ENCODE assay signal across 37 cellular contexts in genomic region chr4:171016145-171016544, GRCh38.
"Had no signal": no experiment of that assay in that cellular context is flagged by ENCODE, and none has a peak within 500 bp of the region (broad histone marks: within the 10 kb centered on the region; RNA-seq: fewer than 3 reads in every experiment).

No MANE protein-coding gene starts in this region.

- H3K4me1 Mint-ChIP-seq: activated CD4-positive, alpha-beta memory T cell treated with anti-CD3 and anti-CD28 coated beads, Interleukin-2, amount 10 ng/mL, durations not matched to agents 7 days and 5 days; activated CD4-positive, alpha-beta T cell treated with anti-CD3 and anti-CD28 coated beads for 36 hours; activated CD4-positive, alpha-beta T cell treated with anti-CD3 and anti-CD28 coated beads, Interleukin-2, amount 10 ng/mL, durations not matched to agents 7 days and 5 days; activated CD8-positive, alpha-beta memory T cell treated with anti-CD3 and anti-CD28 coated beads, Interleukin-2, amount 10 ng/mL, durations not matched to agents 7 days and 5 days; activated naive CD4-positive, alpha-beta T cell treated with anti-CD3 and anti-CD28 coated beads, Interleukin-2, amount 10 ng/mL, durations not matched to agents 7 days and 5 days; activated naive CD4-positive, alpha-beta T cell treated with anti-CD3 and anti-CD28 coated beads, Interleukin-2, amount 50 U/mL, for 24 hours; activated naive CD8-positive, alpha-beta T cell treated with anti-CD3 and anti-CD28 coated beads, Interleukin-2, amount 10 ng/mL, durations not matched to agents 7 days and 5 days had no signal

- H3K4me1 ChIP-seq: adrenal gland, body of pancreas, breast epithelium had no signal

- H3K27ac ChIP-seq: adrenal gland, body of pancreas, brain microvascular endothelial cell, breast epithelium, VCaP had no signal

- H3K36me3 ChIP-seq: adrenal gland, brain microvascular endothelial cell had no signal

- H3K27ac Mint-ChIP-seq: activated CD4-positive, alpha-beta memory T cell treated with anti-CD3 and anti-CD28 coated beads, Interleukin-2, amount 10 ng/mL, durations not matched to agents 7 days and 5 days; activated CD4-positive, alpha-beta T cell treated with anti-CD3 and anti-CD28 coated beads for 36 hours; activated CD4-positive, alpha-beta T cell treated with anti-CD3 and anti-CD28 coated beads, Interleukin-2, amount 10 ng/mL, durations not matched to agents 7 days and 5 days; activated CD8-positive, alpha-beta memory T cell treated with anti-CD3 and anti-CD28 coated beads, Interleukin-2, amount 10 ng/mL, durations not matched to agents 7 days and 5 days; activated CD8-positive, alpha-beta T cell treated with anti-CD3 and anti-CD28 coated beads, Interleukin-2, amount 10 ng/mL, durations not matched to agents 7 days and 5 days; activated naive CD4-positive, alpha-beta T cell treated with anti-CD3 and anti-CD28 coated beads, Interleukin-2, amount 10 ng/mL, durations not matched to agents 7 days and 5 days; activated naive CD4-positive, alpha-beta T cell treated with anti-CD3 and anti-CD28 coated beads, Interleukin-2, amount 50 U/mL, for 24 hours; activated naive CD8-positive, alpha-beta T cell; activated naive CD8-positive, alpha-beta T cell treated with anti-CD3 and anti-CD28 coated beads, Interleukin-2, amount 10 ng/mL, durations not matched to agents 7 days and 5 days; activated T-cell treated with anti-CD3 and anti-CD28 coated beads, Interleukin-2, amount 50 U/mL, for 24 hours; activated T-helper 2 cell treated with anti-CD3 and anti-CD28 coated beads, Interferon-gamma antibody, Interleukin-2, Interleukin-4, amounts not matched to agents 10 μg/mL and 5 μg/mL and 100 μg/mL, durations not matched to agents 14 hours and 24 hours and 36 hours; T-helper 1 cell treated with Interleukin-12 subunit alpha and Interleukin-12 subunit beta and Interleukin-4 antibody, amounts not matched to agents 30 μg/mL and 1 μg/mL, for 36 hours; T-helper 2 cell treated with Interferon-gamma antibody and Interleukin-4, amounts not matched to agents 5 μg/mL and 100 μg/mL, for 36 hours had no signal

- H3K4me3 ChIP-seq: adrenal gland, body of pancreas, breast epithelium had no signal

- H3K36me3 Mint-ChIP-seq: activated CD8-positive, alpha-beta memory T cell treated with anti-CD3 and anti-CD28 coated beads, Interleukin-2, amount 10 ng/mL, durations not matched to agents 7 days and 5 days; activated naive CD4-positive, alpha-beta T cell treated with anti-CD3 and anti-CD28 coated beads, Interleukin-2, amount 10 ng/mL, durations not matched to agents 7 days and 5 days; activated naive CD4-positive, alpha-beta T cell treated with anti-CD3 and anti-CD28 coated beads, Interleukin-2, amount 50 U/mL, for 24 hours; activated naive CD8-positive, alpha-beta T cell; activated naive CD8-positive, alpha-beta T cell treated with anti-CD3 and anti-CD28 coated beads, Interleukin-2, amount 10 ng/mL, durations not matched to agents 7 days and 5 days had no signal

- ATAC-seq: activated CD4-positive, alpha-beta T cell treated with anti-CD3 and anti-CD28 coated beads for 36 hours; activated CD4-positive, CD25-positive, alpha-beta regulatory T cell treated with anti-CD3 and anti-CD28 coated beads, Interleukin-2, amount 50 U/mL, for 24 hours; activated CD8-positive, alpha-beta memory T cell treated with anti-CD3 and anti-CD28 coated beads, Interleukin-2, amount 10 ng/mL, durations not matched to agents 7 days and 5 days; activated CD8-positive, alpha-beta T cell treated with anti-CD3 and anti-CD28 coated beads, Interleukin-2, amount 10 ng/mL, durations not matched to agents 7 days and 5 days; body of pancreas had no signal

- H3K27me3 ChIP-seq: adrenal gland, body of pancreas, brain microvascular endothelial cell, breast epithelium had no signal

- FAIRE-seq: astrocyte, TTC549 had no signal

- H3K27me3 Mint-ChIP-seq: activated CD4-positive, alpha-beta memory T cell treated with anti-CD3 and anti-CD28 coated beads, Interleukin-2, amount 10 ng/mL, durations not matched to agents 7 days and 5 days; activated CD4-positive, alpha-beta T cell treated with anti-CD3 and anti-CD28 coated beads for 36 hours; activated CD4-positive, alpha-beta T cell treated with anti-CD3 and anti-CD28 coated beads, Interleukin-2, amount 10 ng/mL, durations not matched to agents 7 days and 5 days; activated CD8-positive, alpha-beta memory T cell treated with anti-CD3 and anti-CD28 coated beads, Interleukin-2, amount 10 ng/mL, durations not matched to agents 7 days and 5 days; activated naive CD4-positive, alpha-beta T cell treated with anti-CD3 and anti-CD28 coated beads, Interleukin-2, amount 10 ng/mL, durations not matched to agents 7 days and 5 days; activated naive CD4-positive, alpha-beta T cell treated with anti-CD3 and anti-CD28 coated beads, Interleukin-2, amount 50 U/mL, for 24 hours; activated naive CD8-positive, alpha-beta T cell; activated naive CD8-positive, alpha-beta T cell treated with anti-CD3 and anti-CD28 coated beads, Interleukin-2, amount 10 ng/mL, durations not matched to agents 7 days and 5 days; activated T-cell treated with anti-CD3 and anti-CD28 coated beads, Interleukin-2, amount 50 U/mL, for 24 hours had no signal

- DNase-seq: activated CD4-positive, alpha-beta memory T cell treated with anti-CD3 and anti-CD28 coated beads, Interleukin-2, amount 10 ng/mL, durations not matched to agents 7 days and 5 days; activated CD4-positive, alpha-beta T cell treated with anti-CD3 and anti-CD28 coated beads for 1 hour; activated CD4-positive, alpha-beta T cell treated with anti-CD3 and anti-CD28 coated beads for 36 hours; activated CD4-positive, alpha-beta T cell treated with anti-CD3 and anti-CD28 coated beads for 48 hours; activated CD4-positive, alpha-beta T cell treated with anti-CD3 and anti-CD28 coated beads, Interleukin-2, amount 10 ng/mL, durations not matched to agents 7 days and 5 days; activated CD4-positive, alpha-beta T cell treated with anti-CD3 and anti-CD28 coated beads, Interleukin-2, amount 50 U/mL, for 48 hours; activated CD4-positive, CD25-positive, alpha-beta regulatory T cell; activated CD8-positive, alpha-beta memory T cell treated with anti-CD3 and anti-CD28 coated beads for 24 hours; activated CD8-positive, alpha-beta memory T cell treated with anti-CD3 and anti-CD28 coated beads, Interleukin-2, amount 10 ng/mL, durations not matched to agents 7 days and 5 days; activated CD8-positive, alpha-beta memory T cell treated with anti-CD3 and anti-CD28 coated beads, Interleukin-2, amount 50 U/mL, for 48 hours; activated CD8-positive, alpha-beta T cell treated with anti-CD3 and anti-CD28 coated beads, Interleukin-2, amount 10 ng/mL, durations not matched to agents 7 days and 5 days; activated effector memory CD4-positive, alpha-beta T cell treated with Interleukin-2 at 50 U/mL for 16 hours; activated gamma-delta T cell; activated naive CD4-positive, alpha-beta T cell treated with anti-CD3 and anti-CD28 coated beads, Interleukin-2, amount 10 ng/mL, durations not matched to agents 7 days and 5 days; activated naive CD4-positive, alpha-beta T cell treated with Interleukin-2 at 50 U/mL for 16 hours; activated naive CD8-positive, alpha-beta T cell treated with anti-CD3 and anti-CD28 coated beads, Interleukin-2, amount 10 ng/mL, durations not matched to agents 7 days and 5 days; activated T-cell treated with anti-CD3 and anti-CD28 coated beads, Interleukin-2, amount 50 U/mL, for 24 hours; activated T-cell treated with anti-CD3 and anti-CD28 coated beads, Interleukin-2, amount 50 U/mL, for 48 hours; adrenal gland; amniotic stem cell; aorta; body of pancreas; brain microvascular endothelial cell; central memory CD4-positive, alpha-beta T cell; T-helper 1 cell; T-helper 2 cell; T-helper 9 cell had no signal

- H3K9me3 ChIP-seq: adrenal gland, body of pancreas had no signal

- H3K9me3 Mint-ChIP-seq: activated CD4-positive, alpha-beta memory T cell treated with anti-CD3 and anti-CD28 coated beads, Interleukin-2, amount 10 ng/mL, durations not matched to agents 7 days and 5 days; activated naive CD4-positive, alpha-beta T cell treated with anti-CD3 and anti-CD28 coated beads, Interleukin-2, amount 10 ng/mL, durations not matched to agents 7 days and 5 days; activated naive CD8-positive, alpha-beta T cell treated with anti-CD3 and anti-CD28 coated beads, Interleukin-2, amount 10 ng/mL, durations not matched to agents 7 days and 5 days; T-helper 1 cell treated with Interleukin-12 subunit alpha and Interleukin-12 subunit beta and Interleukin-4 antibody, amounts not matched to agents 30 μg/mL and 1 μg/mL, for 36 hours; T-helper 2 cell treated with Interferon-gamma antibody and Interleukin-4, amounts not matched to agents 5 μg/mL and 100 μg/mL, for 36 hours had no signal

- H3K4me3 Mint-ChIP-seq: activated CD4-positive, alpha-beta memory T cell treated with anti-CD3 and anti-CD28 coated beads, Interleukin-2, amount 10 ng/mL, durations not matched to agents 7 days and 5 days; activated CD4-positive, alpha-beta T cell treated with anti-CD3 and anti-CD28 coated beads for 36 hours; activated CD4-positive, alpha-beta T cell treated with anti-CD3 and anti-CD28 coated beads, Interleukin-2, amount 10 ng/mL, durations not matched to agents 7 days and 5 days; activated CD8-positive, alpha-beta memory T cell treated with anti-CD3 and anti-CD28 coated beads, Interleukin-2, amount 10 ng/mL, durations not matched to agents 7 days and 5 days; activated CD8-positive, alpha-beta T cell treated with anti-CD3 and anti-CD28 coated beads, Interleukin-2, amount 10 ng/mL, durations not matched to agents 7 days and 5 days; activated naive CD4-positive, alpha-beta T cell treated with anti-CD3 and anti-CD28 coated beads, Interleukin-2, amount 10 ng/mL, durations not matched to agents 7 days and 5 days; activated naive CD4-positive, alpha-beta T cell treated with anti-CD3 and anti-CD28 coated beads, Interleukin-2, amount 50 U/mL, for 24 hours; activated naive CD8-positive, alpha-beta T cell; activated naive CD8-positive, alpha-beta T cell treated with anti-CD3 and anti-CD28 coated beads, Interleukin-2, amount 10 ng/mL, durations not matched to agents 7 days and 5 days; activated T-cell treated with anti-CD3 and anti-CD28 coated beads, Interleukin-2, amount 50 U/mL, for 24 hours; T-helper 1 cell treated with Interleukin-12 subunit alpha and Interleukin-12 subunit beta and Interleukin-4 antibody, amounts not matched to agents 30 μg/mL and 1 μg/mL, for 36 hours; T-helper 2 cell treated with Interferon-gamma antibody and Interleukin-4, amounts not matched to agents 5 μg/mL and 100 μg/mL, for 36 hours had no signal
